In genomic region chr16:3481696-3482658, GRCh38 we compare ENCODE assay signal across 1 cellular context.
TF ChIP-seq lines count a peak whose summit lies in the region.

No MANE protein-coding gene starts in this region.

TF ChIP-seq in GM23338, 12 proteins besides CTCF, POLR2A, EP300 and RAD21:
- no peak for TF ChIP-seq POLR2AphosphoS5 (IDR thresholded peaks at IDR 0.05; ENCODE audit: low read depth)
- TF ChIP-seq ETS1 (IDR thresholded peaks at IDR 0.05) = no peak
- no peak for TF ChIP-seq ZNF462 (CRISPR knock-in tag; IDR thresholded peaks at IDR 0.05)
- no peak for TF ChIP-seq EZH2 (IDR thresholded peaks at IDR 0.05; ENCODE audit: low read depth, unreplicated experiment)
TF ChIP-seq in GM23338: peak in this region for 0.
